Comparison of ENCODE assay signal across 8 cellular contexts in genomic region chr3:111690242-111690641, GRCh38. TPM values are rescaled to one million over a fixed set of nuclear protein-coding genes. Genes with fewer than 3 reads are reported as not detected.
DNase-seq lines count a peak whose midpoint lies in the region; ATAC-seq and TF ChIP-seq lines count a peak whose summit lies in the region.

No MANE protein-coding gene starts in this region.

- H3K4me2 ChIP-seq in skeletal muscle satellite cell (ENCODE audit: low read length), result peak overlapping the region; percentile 37

- no peak for TF ChIP-seq POLR2A in adrenal gland (IDR thresholded peaks at IDR 0.05)
- no peak for TF ChIP-seq POLR2A in body of pancreas (IDR thresholded peaks at IDR 0.05)

- intact Hi-C loops in adrenal gland (cut with DNase I), result no loop called here
- intact Hi-C loops in body of pancreas (cut with DNase I), result no loop called here

- no peaks in the 10 kb centered on the region for H3K27me3 ChIP-seq in skeletal muscle satellite cell (ENCODE audit: control insufficient read depth, insufficient read depth, low read length)
- H3K27me3 ChIP-seq in adrenal gland, result no peaks in the 10 kb centered on the region
- H3K27me3 ChIP-seq in body of pancreas, result no peaks in the 10 kb centered on the region

- ATAC-seq in activated CD4-positive, CD25-positive, alpha-beta regulatory T cell treated with anti-CD3 and anti-CD28 coated beads, Interleukin-2, amount 50 U/mL, for 24 hours, result peak; percentile 63 to 83
- ATAC-seq in HG02943 (IDR thresholded peaks at IDR 0.05; ENCODE audit: low read depth, unreplicated experiment), result peak; percentile 89
- no peak for ATAC-seq in body of pancreas

- H3K4me3 ChIP-seq in skeletal muscle satellite cell (ENCODE audit: low read length) (no peak overlapping the region), adrenal gland (no peak overlapping the region), body of pancreas (no peak overlapping the region)

- H3K4me1 ChIP-seq in skeletal muscle satellite cell (ENCODE audit: control insufficient read depth, insufficient read depth, low read length) (peaks cover 26% of the 10 kb centered on the region), adrenal gland (replicated peaks in 1 of 2) (no peaks in the 10 kb centered on the region), body of pancreas (no peaks in the 10 kb centered on the region)

- no peak for DNase-seq in activated CD4-positive, CD25-positive, alpha-beta regulatory T cell treated with anti-CD3 and anti-CD28 coated beads, Interleukin-2, amount 50 U/mL, for 72 hours
- DNase-seq in NCI-H345 treated with DMSO at 0.1 percent for 48 hours (lab: John Stamatoyannopoulos, UW; ENCODE audit: unreplicated experiment), result peak; percentile 81
- no peak for DNase-seq in adrenal gland
- no peak for DNase-seq in body of pancreas
- no peak for DNase-seq in occipital lobe (lab: John Stamatoyannopoulos, UW)

- H3K9ac ChIP-seq in skeletal muscle satellite cell (ENCODE audit: low read depth, low read length), result peak overlapping the region; percentile 22

- H3K9me3 ChIP-seq in skeletal muscle satellite cell (replicated peaks; ENCODE audit: low read length) (no peaks in the 10 kb centered on the region), adrenal gland (replicated peaks in 1 of 3) (no peaks in the 10 kb centered on the region), body of pancreas (no peaks in the 10 kb centered on the region)

- WGBS in adrenal gland, 4 donors, result 77 to 94% (median 81%) methylated on average over 3 of the region's 3 CpGs
- 72 to 84% methylated on average over 3 of the region's 3 CpGs for WGBS in body of pancreas, 2 donors

- H3K36me3 ChIP-seq in skeletal muscle satellite cell (ENCODE audit: insufficient read depth, low read length) (no peaks in the 10 kb centered on the region), adrenal gland (replicated peaks in 1 of 2) (no peaks in the 10 kb centered on the region), body of pancreas (replicated peaks in 1 of 2; ENCODE audit: insufficient read depth in 1 of 2, low read depth in 2 of 2) (no peaks in the 10 kb centered on the region)

- H3K27ac ChIP-seq in adrenal gland (no peak overlapping the region), body of pancreas (no peak overlapping the region)

- TF ChIP-seq CTCF in adrenal gland (IDR thresholded peaks at IDR 0.05), result no peak
- no peak for TF ChIP-seq CTCF in body of pancreas (IDR thresholded peaks at IDR 0.05)

RNA-seq across cellular contexts. Expression of gene PLCXD2, which starts 15.8 kb away (rescaled TPM):
- 0.44 and 0.51 TPM in 2 replicates for total RNA-seq in skeletal muscle satellite cell (2012; rRNA removed)
- total RNA-seq in adrenal gland, result under 1 TPM; 0.19 to 0.77 (median 0.39) TPM
- under 1 TPM; 0.07 to 0.44 (median 0.16) TPM for polyA plus RNA-seq in adrenal gland
- total RNA-seq in body of pancreas, result 10 to 100 TPM in 1 of 2 donors, 1 to 10 TPM in 1; 5.2 to 23.4 TPM
- total RNA-seq in occipital lobe, result 48.0 TPM
